12 cellular contexts compared by ENCODE assay signal in the genomic region with DNA sequence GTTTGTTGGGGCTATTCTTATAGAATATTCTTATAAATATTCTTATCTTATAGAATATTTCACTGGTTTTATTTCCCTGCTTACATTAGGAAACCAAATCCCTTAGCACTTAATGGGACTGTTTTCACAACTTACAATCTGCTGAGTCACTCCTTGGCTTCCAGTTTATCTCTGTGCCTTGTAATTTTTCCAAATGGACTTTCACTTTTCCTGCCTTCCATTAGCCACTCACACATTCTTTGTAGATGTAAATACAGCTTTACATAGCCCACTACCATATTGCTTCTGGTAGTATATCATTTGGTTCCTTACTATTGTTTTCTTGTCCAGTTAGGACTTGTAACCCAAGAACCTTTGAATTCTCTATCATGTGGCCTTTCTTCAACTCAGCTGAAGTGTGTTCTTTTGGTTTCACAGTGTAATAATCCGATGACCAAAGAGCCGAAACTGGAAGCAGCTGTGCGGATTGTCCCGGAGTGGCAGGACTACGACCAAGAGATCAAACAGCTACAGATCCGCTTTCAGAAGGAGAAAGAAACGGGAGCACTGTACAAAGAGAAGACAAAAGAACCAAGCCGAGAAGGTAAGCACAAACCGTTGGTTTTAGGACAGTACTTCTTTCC.
DNase-seq lines count a peak whose midpoint lies in the region; ATAC-seq and TF ChIP-seq lines count a peak whose summit lies in the region.
"Had no signal": no experiment of that assay in that cellular context is flagged by ENCODE, and none has a peak within 500 bp of the region (broad histone marks: within the 10 kb centered on the region; RNA-seq: fewer than 3 reads in every experiment).

No MANE protein-coding gene starts in this region.

- peaks cover 45% of the 10 kb centered on the region for H3K36me3 Mint-ChIP-seq in activated CD8-positive, alpha-beta T cell treated with anti-CD3 and anti-CD28 coated beads for 36 hours (ENCODE audit: low read depth)

- intact Hi-C loops in left cardiac atrium (cut with DNase I) (no loop called here), gastrocnemius medialis (cut with DNase I; ENCODE audit: low total_unique reads) (loop anchor here (5.0 kb wide), 2 partner anchors 160 to 220 kb away; partner anchors contain the start of gene SAP130), colonic mucosa (cut with DNase I) (no loop called here)
- intact Hi-C loops in activated CD8-positive, alpha-beta T cell treated with anti-CD3 and anti-CD28 coated beads for 36 hours (cut with micrococcal nuclease), result no loop called here

- H3K9me3 ChIP-seq in gastrocnemius medialis (no peaks in the 10 kb centered on the region), colonic mucosa (no peaks in the 10 kb centered on the region)

- H3K36me3 ChIP-seq in gastrocnemius medialis, result peaks cover 0 to 33% of the 10 kb centered on the region in 2 donors
- peaks cover 12% of the 10 kb centered on the region for H3K36me3 ChIP-seq in colonic mucosa

- H3K4me3 ChIP-seq in gastrocnemius medialis, result peak overlapping the region; percentile 38 to 54 (median 52)
- H3K4me3 ChIP-seq in colonic mucosa, result no peak overlapping the region
- H3K4me3 ChIP-seq: lung had no signal

- H3K4me3 Mint-ChIP-seq in activated CD8-positive, alpha-beta T cell treated with anti-CD3 and anti-CD28 coated beads for 36 hours, result no peak overlapping the region

- no peaks in the 10 kb centered on the region for H3K27me3 ChIP-seq in gastrocnemius medialis
- no peaks in the 10 kb centered on the region for H3K27me3 ChIP-seq in colonic mucosa

- no peak overlapping the region for H3K9ac ChIP-seq in colonic mucosa (ENCODE audit: low read depth in 2 of 2, low read length in 2 of 2)

- ATAC-seq in left cardiac atrium (peak; percentile 81), gastrocnemius medialis (peak; percentile 98), HG03097 (IDR thresholded peaks at IDR 0.05; ENCODE audit: low FRiP score, unreplicated experiment) (no peak)
- no peak for ATAC-seq in activated CD8-positive, alpha-beta T cell treated with anti-CD3 and anti-CD28 coated beads for 36 hours

- H3K27ac ChIP-seq in gastrocnemius medialis (peak overlapping the region; percentile 84 to 92 (median 86)), colonic mucosa (no peak overlapping the region)
- H3K27ac ChIP-seq: 22Rv1 had no signal

- no peaks in the 10 kb centered on the region for H3K9me3 Mint-ChIP-seq in activated CD8-positive, alpha-beta T cell treated with anti-CD3 and anti-CD28 coated beads for 36 hours

- TF ChIP-seq POLR2A in gastrocnemius medialis (IDR thresholded peaks at IDR 0.05), result peak; percentile 19 to 37

- H3K27me3 Mint-ChIP-seq in activated CD8-positive, alpha-beta T cell treated with anti-CD3 and anti-CD28 coated beads for 36 hours, result no peaks in the 10 kb centered on the region

- POLR2A ChIA-PET in activated CD8-positive, alpha-beta T cell treated with anti-CD3 and anti-CD28 coated beads for 36 hours (lab: Charles Lee), result no interaction called here

- TF ChIP-seq CTCF in gastrocnemius medialis (IDR thresholded peaks at IDR 0.05 in 4 of 5, conservative IDR thresholded peaks at IDR 0.05 in 1 of 5), result no peak
- no peak for TF ChIP-seq CTCF in colonic mucosa (IDR thresholded peaks at IDR 0.05)
- TF ChIP-seq CTCF in activated CD8-positive, alpha-beta T cell treated with anti-CD3 and anti-CD28 coated beads for 36 hours (IDR thresholded peaks at IDR 0.05), result no peak

- CTCF ChIA-PET in activated CD8-positive, alpha-beta T cell treated with anti-CD3 and anti-CD28 coated beads for 36 hours (lab: Charles Lee), result interaction anchor here (1.5 kb wide), 1 partner anchor 8 kb away, joined by 3 read pairs; no protein-coding TSS in a partner anchor

- in situ Hi-C loops in gastrocnemius medialis (cut with MboI; ENCODE audit: low sequenced_read_pairs in 4 of 4), result loop anchor here in 1 of 4 donors (10.0 kb wide), 1 partner anchor 48 kb away; no protein-coding TSS in a partner anchor

- no peak overlapping the region for H3K27ac Mint-ChIP-seq in activated CD8-positive, alpha-beta T cell treated with anti-CD3 and anti-CD28 coated beads for 36 hours

- DNase-seq in DMS53 (lab: John Stamatoyannopoulos, UW), result peak; percentile 65
- DNase-seq in DMS53 treated with DMSO at 0.1 percent for 48 hours (lab: John Stamatoyannopoulos, UW; ENCODE audit: unreplicated experiment), result no peak
- DNase-seq in amniotic epithelial cell (ENCODE audit: low read depth), result peak; percentile 91
- DNase-seq in left cardiac atrium, result no peak
- DNase-seq in gastrocnemius medialis, result peak; percentile 66 to 75
- no peak for DNase-seq in colonic mucosa
- DNase-seq in activated CD8-positive, alpha-beta T cell treated with anti-CD3 and anti-CD28 coated beads for 36 hours, result no peak
- DNase-seq: activated CD4-positive, alpha-beta T cell treated with anti-CD3 and anti-CD28 coated beads, Interleukin-2, amount 50 U/mL, for 48 hours; Karpas-422 had no signal

- H3K4me1 ChIP-seq in gastrocnemius medialis (peaks cover 7 to 18% of the 10 kb centered on the region in 2 donors), colonic mucosa (no peaks in the 10 kb centered on the region)

- H3K4me1 Mint-ChIP-seq in activated CD8-positive, alpha-beta T cell treated with anti-CD3 and anti-CD28 coated beads for 36 hours (ENCODE audit: low read depth), result no peaks in the 10 kb centered on the region

Comparison
In these comparisons a context has a peak if more than half of its experiments do, and no peak if none do; other contexts are left out.
1. DNase-seq: peak in DMS53 (single experiment), amniotic epithelial cell (single experiment) and gastrocnemius medialis (2 of 2); none in DMS53 treated with DMSO at 0.1 percent for 48 hours (single experiment), left cardiac atrium (single experiment), colonic mucosa (single experiment) and activated CD8-positive, alpha-beta T cell treated with anti-CD3 and anti-CD28 coated beads for 36 hours (single experiment).
2. ATAC-seq: peak in left cardiac atrium (2 of 2) and gastrocnemius medialis (2 of 2); none in HG03097 (single experiment) and activated CD8-positive, alpha-beta T cell treated with anti-CD3 and anti-CD28 coated beads for 36 hours (single experiment).